In genomic region chr12:27060740-27061139, GRCh38 we compare ENCODE assay signal across 26 cellular contexts. TPM values are rescaled to one million over a fixed set of nuclear protein-coding genes. Genes with fewer than 3 reads are reported as not detected.
"Had no signal": no experiment of that assay in that cellular context is flagged by ENCODE, and none has a peak within 500 bp of the region (broad histone marks: within the 10 kb centered on the region; RNA-seq: fewer than 3 reads in every experiment).

No MANE protein-coding gene starts in this region.

- H3K36me3 ChIP-seq: cardiac muscle cell, SJSA1 had no signal

- H3K4me1 ChIP-seq: SJSA1 had no signal

- H3K4me3 ChIP-seq: cardiac muscle cell, SJSA1 had no signal

- H3K27ac ChIP-seq: cardiac muscle cell, RWPE1, SJSA1 had no signal

- ATAC-seq: Panc1 had no signal

- H3K27me3 ChIP-seq: SJSA1 had no signal

- DNase-seq: activated B cell treated with CpG ODN at 0.5 μM for 24 hours; activated CD4-positive, alpha-beta memory T cell treated with anti-CD3 and anti-CD28 coated beads for 36 hours; activated CD4-positive, alpha-beta T cell treated with anti-CD3 and anti-CD28 coated beads for 1 hour; activated CD4-positive, alpha-beta T cell treated with anti-CD3 and anti-CD28 coated beads, Interleukin-2, amount 10 ng/mL, durations not matched to agents 7 days and 5 days; activated CD8-positive, alpha-beta memory T cell treated with anti-CD3 and anti-CD28 coated beads for 24 hours; activated gamma-delta T cell; activated naive CD4-positive, alpha-beta T cell treated with anti-CD3 and anti-CD28 coated beads for 36 hours; activated T-cell treated with anti-CD3 and anti-CD28 coated beads, Interleukin-2, amount 50 U/mL, for 48 hours; amygdala; MM.1S; NCI-H1105; NCI-H1436; NCI-H1694 treated with DMSO at 0.1 percent for 48 hours; NCI-H2029 treated with DMSO at 0.1 percent for 48 hours; NCI-H345; NCI-H510A; NCI-H526 treated with DMSO at 0.1 percent for 48 hours; NCI-H82; OCI-M1; Right ventricle myocardium superior had no signal

- H3K9me3 ChIP-seq: SJSA1 had no signal

RNA-seq across cellular contexts. Expression of gene C12orf71, which starts 21.6 kb away (rescaled TPM):
- total RNA-seq: activated B cell treated with CpG ODN at 0.5 μM for 24 hours; activated CD4-positive, alpha-beta memory T cell treated with anti-CD3 and anti-CD28 coated beads for 36 hours; activated CD4-positive, alpha-beta T cell treated with anti-CD3 and anti-CD28 coated beads, Interleukin-2, amount 10 ng/mL, durations not matched to agents 7 days and 5 days; activated naive CD4-positive, alpha-beta T cell treated with anti-CD3 and anti-CD28 coated beads for 36 hours; activated T-helper 17 cell treated with anti-CD3 and anti-CD28 coated beads, Interleukin-2, amount 50 U/mL, for 72 hours; astrocyte; cardiac muscle cell; Right ventricle myocardium superior; SJSA1 had no signal
- polyA plus RNA-seq: cardiac muscle cell had no signal
